ENCODE assay signal across 10 cellular contexts in genomic region chr19:55088021-55088451, GRCh38. TPM values are rescaled to one million over a fixed set of nuclear protein-coding genes. Genes with fewer than 3 reads are reported as not detected.
DNase-seq lines count a peak whose midpoint lies in the region; ATAC-seq, FAIRE-seq and TF ChIP-seq lines count a peak whose summit lies in the region.
"Had no signal": no experiment of that assay in that cellular context is flagged by ENCODE, and none has a peak within 500 bp of the region (broad histone marks: within the 10 kb centered on the region; RNA-seq: fewer than 3 reads in every experiment).

No MANE protein-coding gene starts in this region.

- ATAC-seq in heart right ventricle, result no peak
- no peak for ATAC-seq in right cardiac atrium
- no peak for ATAC-seq in HG02938 (IDR thresholded peaks at IDR 0.05; ENCODE audit: unreplicated experiment)

- TF ChIP-seq CTCF in heart right ventricle (IDR thresholded peaks at IDR 0.05), result no peak
- no peak for TF ChIP-seq CTCF in uterus (IDR thresholded peaks at IDR 0.05)

- H3K27ac ChIP-seq in heart right ventricle, result peak overlapping the region in 6 of 10 donors; percentile 24 to 66 (median 45)
- H3K27ac ChIP-seq in right cardiac atrium (ENCODE audit: low read length), result no peak overlapping the region
- H3K27ac ChIP-seq in uterus, result peak overlapping the region; percentile 6 to 41
- H3K27ac ChIP-seq: WERI-Rb-1 had no signal

- peaks cover 0 to 35% (median 23%) of the 10 kb centered on the region in 9 donors for H3K36me3 ChIP-seq in heart right ventricle
- peaks cover 13% of the 10 kb centered on the region for H3K36me3 ChIP-seq in mucosa of stomach (ENCODE audit: control insufficient read depth, insufficient read depth, low read length)
- H3K36me3 ChIP-seq in uterus, result no peaks in the 10 kb centered on the region

- no peak for TF ChIP-seq POLR2A in uterus (IDR thresholded peaks at IDR 0.05)
- TF ChIP-seq POLR2A in GM12892 (IDR thresholded peaks at IDR 0.05; ENCODE audit: low read depth, low read length), result no peak

- DNase-seq in heart right ventricle, result no peak
- DNase-seq in right cardiac atrium, result no peak
- peak; percentile 16 for DNase-seq in astrocyte of the hippocampus (ENCODE audit: low read depth, low spot score)
- DNase-seq in uterus, result no peak
- DNase-seq in GM12892 (ENCODE audit: insufficient read length), result no peak
- no peak for DNase-seq in frontal cortex (ENCODE audit: low spot score in 2 of 2)
- DNase-seq: DMS 273 treated with DMSO at 0.1 percent for 48 hours had no signal

- 60 to 75% methylated on average over 12 of the region's 12 CpGs for WGBS in heart right ventricle, 2 donors
- 62% methylated on average over 12 of the region's 12 CpGs for WGBS in right cardiac atrium

- H3K4me1 ChIP-seq in heart right ventricle, result peaks cover 8 to 42% (median 28%) of the 10 kb centered on the region in 9 donors
- peaks cover 4% of the 10 kb centered on the region for H3K4me1 ChIP-seq in right cardiac atrium (ENCODE audit: control insufficient read depth, insufficient read depth, low read length)
- H3K4me1 ChIP-seq in mucosa of stomach (ENCODE audit: control insufficient read depth, insufficient read depth, low read length), result peaks cover 27% of the 10 kb centered on the region
- peaks cover 0 to 9% of the 10 kb centered on the region in 2 donors for H3K4me1 ChIP-seq in uterus

- H3K9me3 ChIP-seq in heart right ventricle (no peaks in the 10 kb centered on the region), right cardiac atrium (ENCODE audit: control insufficient read depth, low read length) (no peaks in the 10 kb centered on the region), mucosa of stomach (ENCODE audit: control insufficient read depth, low read length) (no peaks in the 10 kb centered on the region), uterus (no peaks in the 10 kb centered on the region)

- peak overlapping the region; percentile 23 for H3K9ac ChIP-seq in mucosa of stomach (ENCODE audit: low read length)

- FAIRE-seq in GM12892 (lab: Jason Lieb, UNC) (no peak), frontal cortex (lab: Jason Lieb, UNC) (no peak)

- H3K27me3 ChIP-seq in heart right ventricle, result peaks cover 4 to 55% (median 33%) of the 10 kb centered on the region in 7 donors
- no peaks in the 10 kb centered on the region for H3K27me3 ChIP-seq in right cardiac atrium (ENCODE audit: control insufficient read depth, insufficient read depth)
- H3K27me3 ChIP-seq in mucosa of stomach (ENCODE audit: control insufficient read depth, insufficient read depth, low read length), result peaks cover 18% of the 10 kb centered on the region
- H3K27me3 ChIP-seq in uterus, result peaks cover 0 to 13% of the 10 kb centered on the region in 2 donors

- intact Hi-C loops in heart right ventricle (cut with DNase I), result loop anchor here in 1 of 10 donors (2.0 kb wide), 1 partner anchor 29 kb away; the partner anchor contains the start of gene PPP1R12C
- intact Hi-C loops in right cardiac atrium (cut with DNase I), result no loop called here
- intact Hi-C loops in uterus (cut with DNase I; ENCODE audit: low total_unique reads), result loop anchor here (10.0 kb wide), 1 partner anchor 1757 kb away; the partner anchor contains the start of genes PEG3 and ZIM2

- H3K4me3 ChIP-seq in heart right ventricle (peak overlapping the region in 8 of 10 donors; percentile 34 to 68 (median 58)), right cardiac atrium (ENCODE audit: low read length) (no peak overlapping the region), mucosa of stomach (ENCODE audit: low read length) (no peak overlapping the region), uterus (no peak overlapping the region)

RNA-seq across cellular contexts. Expression of gene EPS8L1, which starts 12.4 kb away (rescaled TPM):
- total RNA-seq in heart right ventricle (1 to 10 TPM in 5 of 10 donors, under 1 TPM in 4, not detected in 1; 0.53 to 2.7 (median 1.1) TPM), right cardiac atrium (1 to 10 TPM in 3 of 4 donors, under 1 TPM in 1; 0.78 to 1.7 (median 1.1) TPM), uterus (10 to 100 TPM in 1 of 4 donors, 1 to 10 TPM in 2, not detected in 1; 4.2 to 22.4 (median 5.6) TPM), frontal cortex (2.9 TPM)
- polyA plus RNA-seq in heart right ventricle (1 to 10 TPM; 3.7 to 7.9 TPM), right cardiac atrium (2.2 TPM)
- 0.64 TPM for polyA plus RNA-seq in GM12892 (2012; ENCODE audit: missing spikeins)

RNA-seq across cellular contexts. Expression of gene RDH13, which starts 25.1 kb away (rescaled TPM):
- total RNA-seq in heart right ventricle, result 10 to 100 TPM; 32.4 to 72.0 (median 54.5) TPM
- polyA plus RNA-seq in heart right ventricle, result 10 to 100 TPM; 21.4 to 36.1 TPM
- total RNA-seq in right cardiac atrium, result 10 to 100 TPM; 25.5 to 42.6 (median 31.9) TPM
- polyA plus RNA-seq in right cardiac atrium, result 30.1 TPM
- total RNA-seq in uterus, result 10 to 100 TPM in 3 of 4 donors, 1 to 10 TPM in 1; 2.6 to 48.7 (median 17.1) TPM
- polyA plus RNA-seq in GM12892 (2012; ENCODE audit: missing spikeins), result 6.9 TPM
- total RNA-seq in frontal cortex, result 14.3 TPM

RNA-seq across cellular contexts. Expression of gene PPP1R12C, which starts 29.4 kb away (rescaled TPM):
- total RNA-seq in heart right ventricle, result 100 to 1,000 TPM; 134 to 242 (median 193) TPM
- 100 to 1,000 TPM; 223 to 283 TPM for polyA plus RNA-seq in heart right ventricle
- total RNA-seq in right cardiac atrium, result 100 to 1,000 TPM; 125 to 244 (median 147) TPM
- 221 TPM for polyA plus RNA-seq in right cardiac atrium
- total RNA-seq in uterus, result 100 to 1,000 TPM in 2 of 4 donors, 10 to 100 TPM in 2; 43.5 to 288 (median 116) TPM
- polyA plus RNA-seq in GM12892 (2012; ENCODE audit: missing spikeins), result 30.1 TPM
- total RNA-seq in frontal cortex, result 16.7 TPM

RNA-seq across cellular contexts. Expression of gene GP6, which starts 50.0 kb away (rescaled TPM):
- total RNA-seq in heart right ventricle, result under 1 TPM; 0.37 to 0.73 (median 0.46) TPM
- 1 to 10 TPM in 1 of 2 donors, under 1 TPM in 1; 0.58 to 1.5 TPM for polyA plus RNA-seq in heart right ventricle
- total RNA-seq in right cardiac atrium, result under 1 TPM; 0.26 to 0.71 (median 0.44) TPM
- polyA plus RNA-seq in right cardiac atrium, result 0.27 TPM
- total RNA-seq in uterus, result under 1 TPM in 2 of 4 donors, not detected in 2; 0.28 to 0.85 TPM
- polyA plus RNA-seq in GM12892 (2012; ENCODE audit: missing spikeins), result 1.3 TPM
- under 0.01 TPM for total RNA-seq in frontal cortex

Comparison
In these comparisons a context has a peak if more than half of its experiments do, and no peak if none do; other contexts are left out.
1. H3K4me3 ChIP-seq: peak in heart right ventricle (8 of 10); none in right cardiac atrium (single experiment), mucosa of stomach (single experiment) and uterus (0 of 2).